Comparison of ENCODE assay signal across 18 cellular contexts in the genomic region with DNA sequence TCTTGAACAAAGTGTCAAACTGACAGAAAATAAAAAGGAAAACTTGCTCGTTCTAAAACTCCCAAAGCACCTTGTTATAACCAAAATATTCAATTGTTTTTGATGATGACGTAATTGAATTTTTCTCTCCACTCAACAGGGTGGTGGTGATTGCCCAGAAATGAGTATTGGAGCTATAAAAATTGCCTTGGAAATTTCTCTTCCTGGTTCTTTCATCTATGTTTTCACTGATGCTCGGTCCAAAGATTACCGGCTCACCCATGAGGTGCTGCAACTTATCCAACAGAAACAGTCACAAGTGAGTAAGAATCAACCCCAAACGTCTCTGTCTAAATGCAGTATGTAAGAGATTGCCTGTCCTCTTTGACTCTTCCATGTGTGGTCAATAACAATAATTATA.
DNase-seq lines count a peak whose midpoint lies in the region; ATAC-seq, FAIRE-seq and TF ChIP-seq lines count a peak whose summit lies in the region.
"Had no signal": no experiment of that assay in that cellular context is flagged by ENCODE, and none has a peak within 500 bp of the region (broad histone marks: within the 10 kb centered on the region; RNA-seq: fewer than 3 reads in every experiment).

No MANE protein-coding gene starts in this region.

- H3K4me1 ChIP-seq in PC-3 (ENCODE audit: insufficient read depth, low read length) (peaks cover 31% of the 10 kb centered on the region), aorta (ENCODE audit: control insufficient read depth in 1 of 2, insufficient read depth in 2 of 2, low read length in 2 of 2) (peaks cover 10 to 14% of the 10 kb centered on the region in 2 donors)
- H3K4me1 ChIP-seq: BE2C had no signal

- H3K4me3 Mint-ChIP-seq in stimulated activated effector memory CD8-positive, alpha-beta T cell treated with anti-CD3 and anti-CD28 coated beads, Interleukin-12 subunit alpha, Interleukin-12 subunit beta, amount 100 ng/mL, for 72 hours: no peak overlapping the region
- H3K4me3 Mint-ChIP-seq: CD4-positive, alpha-beta T cell had no signal

- FAIRE-seq in colon (lab: Jason Lieb, UNC): peak; percentile 33
- FAIRE-seq: HTR-8/SVneo had no signal

- no peak for DNase-seq in PC-3
- peak; percentile 24 to 35 for DNase-seq in left colon
- no peak for DNase-seq in aorta
- no peak for DNase-seq in stimulated activated effector memory CD8-positive, alpha-beta T cell treated with anti-CD3 and anti-CD28 coated beads, Interleukin-12 subunit alpha, Interleukin-12 subunit beta, amount 100 ng/mL, for 72 hours (ENCODE audit: low spot score in 2 of 2)
- no peak for DNase-seq in NCI-H2107 treated with DMSO at 0.1 percent for 48 hours (lab: John Stamatoyannopoulos, UW; ENCODE audit: unreplicated experiment)
- DNase-seq in ACHN: no peak
- DNase-seq: BE2C; CD4-positive, alpha-beta T cell; KBM-7; MV-4-11; NCI-H1417 treated with DMSO at 0.1 percent for 48 hours; NCI-H1930; NCI-H2171; NCI-H69; SHP77 treated with DMSO at 0.1 percent for 48 hours had no signal

- H3K27ac ChIP-seq in PC-3 (ENCODE audit: low read length): peak overlapping the region; percentile 78; the same call in 1 of the 2 replicates
- H3K27ac ChIP-seq in aorta (ENCODE audit: low read depth in 1 of 2, low read length in 2 of 2): no peak overlapping the region
- H3K27ac ChIP-seq: HL-60 had no signal

- H3K79me2 ChIP-seq in PC-3 (ENCODE audit: low read length): no peaks in the 10 kb centered on the region

- ATAC-seq in PC-3 (no peak), left colon (peak; percentile 96), aorta (ENCODE audit: low FRiP score) (peak; percentile 38)
- ATAC-seq in stimulated activated effector memory CD8-positive, alpha-beta T cell treated with anti-CD3 and anti-CD28 coated beads, Interleukin-12 subunit alpha, Interleukin-12 subunit beta, amount 100 ng/mL, for 72 hours: no peak

- POLR2A ChIA-PET in PC-3 (lab: Charles Lee; ENCODE audit: unreplicated experiment): no interaction called here

- TF ChIP-seq CTCF in PC-3 (conservative IDR thresholded peaks at IDR 0.05; ENCODE audit: low read depth, low read length): no peak

- H3F3A ChIP-seq in PC-3 (ENCODE audit: low read length, unreplicated experiment): no peaks in the 10 kb centered on the region

- no peaks in the 10 kb centered on the region for H3K4me1 Mint-ChIP-seq in stimulated activated effector memory CD8-positive, alpha-beta T cell treated with anti-CD3 and anti-CD28 coated beads, Interleukin-12 subunit alpha, Interleukin-12 subunit beta, amount 100 ng/mL, for 72 hours

- in situ Hi-C loops in ACHN (cut with HindIII; ENCODE audit: low pct_ligation_motif_present, low pct_unique_long_range_greater_than_20kb, low sequenced_read_pairs): no loop called here

- no peak overlapping the region for H3K9ac ChIP-seq in PC-3 (ENCODE audit: low read length)

- H3K36me3 Mint-ChIP-seq in stimulated activated effector memory CD8-positive, alpha-beta T cell treated with anti-CD3 and anti-CD28 coated beads, Interleukin-12 subunit alpha, Interleukin-12 subunit beta, amount 100 ng/mL, for 72 hours: no peaks in the 10 kb centered on the region

- H3K4me3 ChIP-seq in PC-3 (ENCODE audit: low read length) (no peak overlapping the region), aorta (ENCODE audit: low read length in 2 of 2) (no peak overlapping the region)

- intact Hi-C loops in PC-3 (cut with micrococcal nuclease): no loop called here
- intact Hi-C loops in left colon (cut with DNase I, micrococcal nuclease): no loop called here
- intact Hi-C loops in aorta (cut with DNase I): loop anchor here in 1 of 2 donors (10.0 kb wide), 1 partner anchor 240 kb away; no protein-coding TSS in a partner anchor

- no peaks in the 10 kb centered on the region for H4K20me1 ChIP-seq in PC-3 (ENCODE audit: low read length)

- no TSS peak for BruUV-seq in PC-3 (replicated peaks; lab: Mats Ljungman, UMichigan)

- H3K36me3 ChIP-seq in PC-3 (ENCODE audit: low read depth, low read length): no peaks in the 10 kb centered on the region
- no peaks in the 10 kb centered on the region for H3K36me3 ChIP-seq in aorta (ENCODE audit: control insufficient read depth in 1 of 2, insufficient read depth in 2 of 2, low read length in 1 of 2)
- H3K36me3 ChIP-seq: BE2C had no signal

- H3K9me2 ChIP-seq in PC-3 (replicated peaks; ENCODE audit: low read length): no peaks in the 10 kb centered on the region

- H3K27ac Mint-ChIP-seq in stimulated activated effector memory CD8-positive, alpha-beta T cell treated with anti-CD3 and anti-CD28 coated beads, Interleukin-12 subunit alpha, Interleukin-12 subunit beta, amount 100 ng/mL, for 72 hours: no peak overlapping the region
- H3K27ac Mint-ChIP-seq: CD4-positive, alpha-beta T cell had no signal

- H3K9me3 Mint-ChIP-seq in stimulated activated effector memory CD8-positive, alpha-beta T cell treated with anti-CD3 and anti-CD28 coated beads, Interleukin-12 subunit alpha, Interleukin-12 subunit beta, amount 100 ng/mL, for 72 hours: no peaks in the 10 kb centered on the region
- H3K9me3 Mint-ChIP-seq: CD4-positive, alpha-beta T cell had no signal

- CTCF ChIA-PET in PC-3 (lab: Charles Lee): no interaction called here

- H3K27me3 ChIP-seq in PC-3 (ENCODE audit: low read length) (no peaks in the 10 kb centered on the region), aorta (ENCODE audit: control insufficient read depth in 1 of 2, insufficient read depth in 2 of 2, low read length in 1 of 2) (no peaks in the 10 kb centered on the region)
- H3K27me3 ChIP-seq: BE2C had no signal

- no peaks in the 10 kb centered on the region for H3K9me3 ChIP-seq in PC-3 (ENCODE audit: low read length)
- H3K9me3 ChIP-seq in aorta (ENCODE audit: control insufficient read depth, low read length): peaks cover 2% of the 10 kb centered on the region
- H3K9me3 ChIP-seq: BE2C had no signal

- no peak overlapping the region for H2AFZ ChIP-seq in PC-3 (ENCODE audit: low read length)

- 2 to 6% methylated on average over 5 of the region's 5 CpGs for WGBS in aorta, 2 donors

- H3K4me2 ChIP-seq in PC-3 (ENCODE audit: low read length): no peak overlapping the region

Comparison
In these comparisons a context has a peak if more than half of its experiments do, and no peak if none do; other contexts are left out.
1. ATAC-seq: peak in left colon (single experiment) and aorta (single experiment); none in PC-3 (single experiment) and stimulated activated effector memory CD8-positive, alpha-beta T cell treated with anti-CD3 and anti-CD28 coated beads, Interleukin-12 subunit alpha, Interleukin-12 subunit beta, amount 100 ng/mL, for 72 hours (single experiment).
2. DNase-seq: peak in left colon (2 of 2); none in PC-3 (single experiment), aorta (0 of 2), stimulated activated effector memory CD8-positive, alpha-beta T cell treated with anti-CD3 and anti-CD28 coated beads, Interleukin-12 subunit alpha, Interleukin-12 subunit beta, amount 100 ng/mL, for 72 hours (0 of 2), NCI-H2107 treated with DMSO at 0.1 percent for 48 hours (single experiment) and ACHN (single experiment).